1 cellular context compared by ENCODE assay signal in genomic region chr2:10216677-10217498, GRCh38.
TF ChIP-seq lines count a peak whose summit lies in the region.

No MANE protein-coding gene starts in this region.

TF ChIP-seq in SK-N-SH treated with all-trans-retinoic acid at 6 μM for 48 hours, 23 proteins besides CTCF, POLR2A, EP300 and RAD21 (continued from another document):
- TF ChIP-seq CSRNP3 (CRISPR knock-in tag; IDR thresholded peaks at IDR 0.05), result no peak
- no peak for TF ChIP-seq ISL1 (CRISPR knock-in tag; IDR thresholded peaks at IDR 0.05)
- no peak for TF ChIP-seq ESRRG (CRISPR knock-in tag; IDR thresholded peaks at IDR 0.05)
- no peak for TF ChIP-seq ZNF8 (CRISPR knock-in tag; IDR thresholded peaks at IDR 0.05)
- no peak for TF ChIP-seq CSDC2 (CRISPR knock-in tag; IDR thresholded peaks at IDR 0.05)
TF ChIP-seq in SK-N-SH treated with all-trans-retinoic acid at 6 μM for 48 hours: peak in this region for 0.
